In the genomic region with DNA sequence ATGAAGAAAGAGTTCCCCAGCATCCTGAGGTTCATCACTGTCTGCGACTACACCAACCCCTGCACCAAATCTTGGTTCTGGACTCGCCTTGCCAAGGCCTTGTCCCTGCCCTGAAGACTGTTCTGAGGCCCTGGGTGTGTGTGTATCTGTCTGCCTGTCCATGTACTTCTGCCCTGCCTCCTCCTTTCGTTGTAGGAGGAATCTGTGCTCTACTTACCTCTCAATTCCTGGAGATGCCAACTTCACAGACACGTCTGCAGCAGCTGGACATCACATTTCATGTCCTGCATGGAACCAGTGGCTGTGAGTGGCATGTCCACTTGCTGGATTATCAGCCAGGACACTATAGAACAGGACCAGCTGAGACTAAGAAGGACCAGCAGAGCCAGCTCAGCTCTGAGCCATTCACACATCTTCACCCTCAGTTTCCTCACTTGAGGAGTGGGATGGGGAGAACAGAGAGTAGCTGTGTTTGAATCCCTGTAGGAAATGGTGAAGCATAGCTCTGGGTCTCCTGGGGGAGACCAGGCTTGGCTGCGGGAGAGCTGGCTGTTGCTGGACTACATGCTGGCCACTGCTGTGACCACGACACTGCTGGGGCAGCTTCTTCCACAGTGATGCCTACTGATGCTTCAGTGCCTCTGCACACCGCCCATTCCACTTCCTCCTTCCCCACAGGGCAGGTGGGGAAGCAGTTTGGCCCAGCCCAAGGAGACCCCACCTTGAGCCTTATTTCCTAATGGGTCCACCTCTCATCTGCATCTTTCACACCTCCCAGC, we compare ENCODE assay signal across 13 cellular contexts. TPM values are rescaled to one million over a fixed set of nuclear protein-coding genes. Genes with fewer than 3 reads are reported as not detected.
DNase-seq lines count a peak whose midpoint lies in the region; ATAC-seq lines count a peak whose summit lies in the region.
"Had no signal": no experiment of that assay in that cellular context is flagged by ENCODE, and none has a peak within 500 bp of the region (broad histone marks: within the 10 kb centered on the region; RNA-seq: fewer than 3 reads in every experiment).

No MANE protein-coding gene starts in this region.

- POLR2A ChIA-PET in activated naive CD8-positive, alpha-beta T cell treated with anti-CD3 and anti-CD28 coated beads, Interleukin-2, amount 10 ng/mL, durations not matched to agents 7 days and 5 days (lab: Charles Lee): interaction anchor here (0.8 to 1.9 kb wide), 2 partner anchors 23 to 101 kb away, joined by 3 to 19 read pairs; a partner anchor contains a TSS

- peak overlapping the region; percentile 21 for H3K27ac Mint-ChIP-seq in activated naive CD8-positive, alpha-beta T cell treated with anti-CD3 and anti-CD28 coated beads, Interleukin-2, amount 10 ng/mL, durations not matched to agents 7 days and 5 days
- no peak overlapping the region for H3K27ac Mint-ChIP-seq in activated naive CD8-positive, alpha-beta T cell treated with anti-CD3 and anti-CD28 coated beads for 36 hours
- H3K27ac Mint-ChIP-seq in activated T-helper 1 cell treated with anti-CD3 and anti-CD28 coated beads, Interleukin-12 subunit alpha, Interleukin-12 subunit beta, Interleukin-2, Interleukin-4 antibody, amounts not matched to agents 30 ng/mL and 10 ng/mL and 1 ng/mL, durations not matched to agents 14 hours and 24 hours and 36 hours: no peak overlapping the region

- H3K4me1 Mint-ChIP-seq in activated naive CD8-positive, alpha-beta T cell treated with anti-CD3 and anti-CD28 coated beads, Interleukin-2, amount 10 ng/mL, durations not matched to agents 7 days and 5 days: peaks cover 26% of the 10 kb centered on the region
- H3K4me1 Mint-ChIP-seq in activated naive CD8-positive, alpha-beta T cell treated with anti-CD3 and anti-CD28 coated beads for 36 hours: peaks cover 40% of the 10 kb centered on the region
- H3K4me1 Mint-ChIP-seq in activated T-helper 1 cell treated with anti-CD3 and anti-CD28 coated beads, Interleukin-12 subunit alpha, Interleukin-12 subunit beta, Interleukin-2, Interleukin-4 antibody, amounts not matched to agents 30 ng/mL and 10 ng/mL and 1 ng/mL, durations not matched to agents 14 hours and 24 hours and 36 hours (ENCODE audit: low read depth): peaks cover 49% of the 10 kb centered on the region

- no peak for DNase-seq in activated naive CD8-positive, alpha-beta T cell treated with anti-CD3 and anti-CD28 coated beads, Interleukin-2, amount 10 ng/mL, durations not matched to agents 7 days and 5 days
- no peak for DNase-seq in activated naive CD8-positive, alpha-beta T cell treated with anti-CD3 and anti-CD28 coated beads for 36 hours
- no peak for DNase-seq in activated T-helper 1 cell treated with anti-CD3 and anti-CD28 coated beads, Interleukin-12 subunit alpha, Interleukin-12 subunit beta, Interleukin-2, Interleukin-4 antibody, amounts not matched to agents 30 ng/mL and 10 ng/mL and 1 ng/mL, durations not matched to agents 14 hours and 24 hours and 36 hours (ENCODE audit: low spot score)
- DNase-seq in mesenteric fat pad (ENCODE audit: low spot score) (peak; percentile 87), ureter (ENCODE audit: low spot score) (peak; percentile 38), DMS 273 treated with DMSO at 0.1 percent for 48 hours (lab: John Stamatoyannopoulos, UW) (no peak), occipital lobe (lab: John Stamatoyannopoulos, UW) (no peak)
- DNase-seq: activated CD4-positive, alpha-beta T cell treated with anti-CD3 and anti-CD28 coated beads, Interleukin-2, amount 50 U/mL, for 4 hours; effector memory CD4-positive, alpha-beta T cell; NCI-H187; NCI-H345; sigmoid colon had no signal

- ATAC-seq in activated naive CD8-positive, alpha-beta T cell treated with anti-CD3 and anti-CD28 coated beads, Interleukin-2, amount 10 ng/mL, durations not matched to agents 7 days and 5 days (ENCODE audit: low read depth): no peak
- ATAC-seq in GM19397 (IDR thresholded peaks at IDR 0.05; ENCODE audit: unreplicated experiment): no peak

- intact Hi-C loops in activated T-helper 1 cell treated with anti-CD3 and anti-CD28 coated beads, Interleukin-12 subunit alpha, Interleukin-12 subunit beta, Interleukin-2, Interleukin-4 antibody, amounts not matched to agents 30 ng/mL and 10 ng/mL and 1 ng/mL, durations not matched to agents 14 hours and 24 hours and 36 hours (cut with micrococcal nuclease): no loop called here

- H3K27me3 Mint-ChIP-seq in activated naive CD8-positive, alpha-beta T cell treated with anti-CD3 and anti-CD28 coated beads, Interleukin-2, amount 10 ng/mL, durations not matched to agents 7 days and 5 days: no peaks in the 10 kb centered on the region
- no peaks in the 10 kb centered on the region for H3K27me3 Mint-ChIP-seq in activated naive CD8-positive, alpha-beta T cell treated with anti-CD3 and anti-CD28 coated beads for 36 hours
- no peaks in the 10 kb centered on the region for H3K27me3 Mint-ChIP-seq in activated T-helper 1 cell treated with anti-CD3 and anti-CD28 coated beads, Interleukin-12 subunit alpha, Interleukin-12 subunit beta, Interleukin-2, Interleukin-4 antibody, amounts not matched to agents 30 ng/mL and 10 ng/mL and 1 ng/mL, durations not matched to agents 14 hours and 24 hours and 36 hours (ENCODE audit: insufficient read depth)

- H3K36me3 Mint-ChIP-seq in activated naive CD8-positive, alpha-beta T cell treated with anti-CD3 and anti-CD28 coated beads, Interleukin-2, amount 10 ng/mL, durations not matched to agents 7 days and 5 days: peaks cover 23% of the 10 kb centered on the region
- peaks cover 21% of the 10 kb centered on the region for H3K36me3 Mint-ChIP-seq in activated naive CD8-positive, alpha-beta T cell treated with anti-CD3 and anti-CD28 coated beads for 36 hours
- peaks cover 20% of the 10 kb centered on the region for H3K36me3 Mint-ChIP-seq in activated T-helper 1 cell treated with anti-CD3 and anti-CD28 coated beads, Interleukin-12 subunit alpha, Interleukin-12 subunit beta, Interleukin-2, Interleukin-4 antibody, amounts not matched to agents 30 ng/mL and 10 ng/mL and 1 ng/mL, durations not matched to agents 14 hours and 24 hours and 36 hours (ENCODE audit: low read depth)

- peaks cover 3% of the 10 kb centered on the region for H3K9me3 Mint-ChIP-seq in activated naive CD8-positive, alpha-beta T cell treated with anti-CD3 and anti-CD28 coated beads, Interleukin-2, amount 10 ng/mL, durations not matched to agents 7 days and 5 days
- peaks cover 8% of the 10 kb centered on the region for H3K9me3 Mint-ChIP-seq in activated naive CD8-positive, alpha-beta T cell treated with anti-CD3 and anti-CD28 coated beads for 36 hours
- peaks cover 13% of the 10 kb centered on the region for H3K9me3 Mint-ChIP-seq in activated T-helper 1 cell treated with anti-CD3 and anti-CD28 coated beads, Interleukin-12 subunit alpha, Interleukin-12 subunit beta, Interleukin-2, Interleukin-4 antibody, amounts not matched to agents 30 ng/mL and 10 ng/mL and 1 ng/mL, durations not matched to agents 14 hours and 24 hours and 36 hours

- peak overlapping the region; percentile 60 for H3K4me3 Mint-ChIP-seq in activated naive CD8-positive, alpha-beta T cell treated with anti-CD3 and anti-CD28 coated beads, Interleukin-2, amount 10 ng/mL, durations not matched to agents 7 days and 5 days
- H3K4me3 Mint-ChIP-seq in activated naive CD8-positive, alpha-beta T cell treated with anti-CD3 and anti-CD28 coated beads for 36 hours: no peak overlapping the region
- peak overlapping the region; percentile 64 for H3K4me3 Mint-ChIP-seq in activated T-helper 1 cell treated with anti-CD3 and anti-CD28 coated beads, Interleukin-12 subunit alpha, Interleukin-12 subunit beta, Interleukin-2, Interleukin-4 antibody, amounts not matched to agents 30 ng/mL and 10 ng/mL and 1 ng/mL, durations not matched to agents 14 hours and 24 hours and 36 hours

RNA-seq across cellular contexts. Expression of a gene that starts 2.9 kb away (rescaled TPM):
- total RNA-seq in activated naive CD8-positive, alpha-beta T cell treated with anti-CD3 and anti-CD28 coated beads, Interleukin-2, amount 10 ng/mL, durations not matched to agents 7 days and 5 days: 10 to 100 TPM; 68.5 to 70.6 TPM
- 10 to 100 TPM; 46.2 to 48.0 TPM for total RNA-seq in activated naive CD8-positive, alpha-beta T cell treated with anti-CD3 and anti-CD28 coated beads for 36 hours
- total RNA-seq in activated T-helper 1 cell treated with anti-CD3 and anti-CD28 coated beads, Interleukin-12 subunit alpha, Interleukin-12 subunit beta, Interleukin-2, Interleukin-4 antibody, amounts not matched to agents 30 ng/mL and 10 ng/mL and 1 ng/mL, durations not matched to agents 14 hours and 24 hours and 36 hours: 38.6 and 42.1 TPM in 2 replicates
- total RNA-seq in mesenteric fat pad (40.0 TPM), ureter (44.6 TPM), occipital lobe (2.7 TPM)

RNA-seq across cellular contexts. Expression of a gene that starts 4.4 kb away (rescaled TPM):
- total RNA-seq in activated naive CD8-positive, alpha-beta T cell treated with anti-CD3 and anti-CD28 coated beads, Interleukin-2, amount 10 ng/mL, durations not matched to agents 7 days and 5 days: 10 to 100 TPM; 89.0 to 93.5 TPM
- total RNA-seq in activated naive CD8-positive, alpha-beta T cell treated with anti-CD3 and anti-CD28 coated beads for 36 hours: 10 to 100 TPM; 69.0 to 70.2 TPM
- 69.3 and 73.4 TPM in 2 replicates for total RNA-seq in activated T-helper 1 cell treated with anti-CD3 and anti-CD28 coated beads, Interleukin-12 subunit alpha, Interleukin-12 subunit beta, Interleukin-2, Interleukin-4 antibody, amounts not matched to agents 30 ng/mL and 10 ng/mL and 1 ng/mL, durations not matched to agents 14 hours and 24 hours and 36 hours
- total RNA-seq in mesenteric fat pad (67.6 TPM), ureter (135 TPM), occipital lobe (26.2 TPM)

RNA-seq across cellular contexts. Expression of a gene that starts 24.0 kb away (rescaled TPM):
- 10 to 100 TPM; 54.0 to 55.0 TPM for total RNA-seq in activated naive CD8-positive, alpha-beta T cell treated with anti-CD3 and anti-CD28 coated beads, Interleukin-2, amount 10 ng/mL, durations not matched to agents 7 days and 5 days
- 10 to 100 TPM; 57.3 to 59.9 TPM for total RNA-seq in activated naive CD8-positive, alpha-beta T cell treated with anti-CD3 and anti-CD28 coated beads for 36 hours
- 48.6 and 50.8 TPM in 2 replicates for total RNA-seq in activated T-helper 1 cell treated with anti-CD3 and anti-CD28 coated beads, Interleukin-12 subunit alpha, Interleukin-12 subunit beta, Interleukin-2, Interleukin-4 antibody, amounts not matched to agents 30 ng/mL and 10 ng/mL and 1 ng/mL, durations not matched to agents 14 hours and 24 hours and 36 hours
- total RNA-seq in mesenteric fat pad: 51.8 TPM
- total RNA-seq in ureter: 51.3 TPM
- 54.9 TPM for total RNA-seq in occipital lobe

Comparison
In these comparisons a context has a peak if more than half of its experiments do, and no peak if none do; other contexts are left out.
1. DNase-seq: peak in mesenteric fat pad (single experiment) and ureter (single experiment); none in activated naive CD8-positive, alpha-beta T cell treated with anti-CD3 and anti-CD28 coated beads, Interleukin-2, amount 10 ng/mL, durations not matched to agents 7 days and 5 days (single experiment), activated naive CD8-positive, alpha-beta T cell treated with anti-CD3 and anti-CD28 coated beads for 36 hours (single experiment), activated T-helper 1 cell treated with anti-CD3 and anti-CD28 coated beads, Interleukin-12 subunit alpha, Interleukin-12 subunit beta, Interleukin-2, Interleukin-4 antibody, amounts not matched to agents 30 ng/mL and 10 ng/mL and 1 ng/mL, durations not matched to agents 14 hours and 24 hours and 36 hours (single experiment), DMS 273 treated with DMSO at 0.1 percent for 48 hours (single experiment) and occipital lobe (single experiment).
2. RNA of a gene that starts 2.9 kb away (total RNA-seq): 68.5 to 70.6 TPM in activated naive CD8-positive, alpha-beta T cell treated with anti-CD3 and anti-CD28 coated beads, Interleukin-2, amount 10 ng/mL, durations not matched to agents 7 days and 5 days, 46.2 to 48.0 TPM in activated naive CD8-positive, alpha-beta T cell treated with anti-CD3 and anti-CD28 coated beads for 36 hours, 44.6 TPM in ureter (single experiment), 38.6 to 42.1 TPM in activated T-helper 1 cell treated with anti-CD3 and anti-CD28 coated beads, Interleukin-12 subunit alpha, Interleukin-12 subunit beta, Interleukin-2, Interleukin-4 antibody, amounts not matched to agents 30 ng/mL and 10 ng/mL and 1 ng/mL, durations not matched to agents 14 hours and 24 hours and 36 hours and 40.0 TPM in mesenteric fat pad (single experiment); 2.7 TPM in occipital lobe (single experiment); every median in the first group is over 10 times any median in the second.